8 cellular contexts compared by ENCODE assay signal in genomic region chr15:53882311-53882710, GRCh38.
"Had no signal": no experiment of that assay in that cellular context is flagged by ENCODE, and none has a peak within 500 bp of the region (broad histone marks: within the 10 kb centered on the region; RNA-seq: fewer than 3 reads in every experiment).

No MANE protein-coding gene starts in this region.

- H3K4me3 ChIP-seq: GM23338, HAP-1 had no signal

- H3K9me3 ChIP-seq: HAP-1 had no signal

- H3K36me3 ChIP-seq: HAP-1 had no signal

- FAIRE-seq: H1, HepG2 had no signal

- DNase-seq: H7, HFFc6 had no signal

- H3K27ac ChIP-seq: HL-60 had no signal

- ATAC-seq: GM23338, HCT116, HepG2 had no signal

- H3K4me1 ChIP-seq: HAP-1 had no signal
